9 cellular contexts compared by ENCODE assay signal in genomic region chr7:101952355-101953247, GRCh38.
DNase-seq lines count a peak whose midpoint lies in the region; ATAC-seq and TF ChIP-seq lines count a peak whose summit lies in the region.
"Had no signal": no experiment of that assay in that cellular context is flagged by ENCODE, and none has a peak within 500 bp of the region (broad histone marks: within the 10 kb centered on the region; RNA-seq: fewer than 3 reads in every experiment).

No MANE protein-coding gene starts in this region.

- TF ChIP-seq CTCF in AG09309 (IDR thresholded peaks at IDR 0.05; ENCODE audit: control insufficient read depth, insufficient read depth, low read depth, low read length, missing control alignments) (no peak), choroid plexus epithelial cell (conservative IDR thresholded peaks at IDR 0.05; ENCODE audit: low read depth, low read length) (no peak), lower leg skin (IDR thresholded peaks at IDR 0.05) (no peak)

- no peak overlapping the region for H3K4me3 ChIP-seq in AG09309 (ENCODE audit: control insufficient read depth, low read depth, low read length)
- no peak overlapping the region for H3K4me3 ChIP-seq in choroid plexus epithelial cell (ENCODE audit: low read depth, low read length)
- no peak overlapping the region for H3K4me3 ChIP-seq in naive thymus-derived CD4-positive, alpha-beta T cell (ENCODE audit: low read length)
- no peak overlapping the region for H3K4me3 ChIP-seq in lower leg skin (ENCODE audit: low read depth, poor library complexity, severe bottlenecking)

- H3K9me3 ChIP-seq in naive thymus-derived CD4-positive, alpha-beta T cell (ENCODE audit: control insufficient read depth in 2 of 3, low read length in 3 of 3) = no peaks in the 10 kb centered on the region

- no peak overlapping the region for H3K4me3 Mint-ChIP-seq in naive thymus-derived CD4-positive, alpha-beta T cell

- no peaks in the 10 kb centered on the region for H3K36me3 ChIP-seq in naive thymus-derived CD4-positive, alpha-beta T cell (ENCODE audit: control insufficient read depth in 2 of 3, insufficient read depth in 3 of 3, low read length in 3 of 3)

- H3K9me3 Mint-ChIP-seq in naive thymus-derived CD4-positive, alpha-beta T cell = no peaks in the 10 kb centered on the region

- ATAC-seq in naive thymus-derived CD4-positive, alpha-beta T cell = peak; percentile 41
- ATAC-seq in GM19324 (IDR thresholded peaks at IDR 0.05; ENCODE audit: low FRiP score, unreplicated experiment) (no peak), GM21576 (IDR thresholded peaks at IDR 0.05; ENCODE audit: unreplicated experiment) (no peak)

- DNase-seq in AG09309 (ENCODE audit: low read depth) (peak; percentile 77), LHCN-M2 (ENCODE audit: low read depth) (peak; percentile 49), choroid plexus epithelial cell (ENCODE audit: low read depth) (peak; percentile 67), HuH-7 (ENCODE audit: low spot score) (no peak), lower leg skin (ENCODE audit: low spot score in 2 of 2) (no peak)
- DNase-seq in naive thymus-derived CD4-positive, alpha-beta T cell = no peak

- H3K4me1 ChIP-seq in naive thymus-derived CD4-positive, alpha-beta T cell (ENCODE audit: control insufficient read depth in 2 of 2, insufficient read depth in 2 of 2, low read length in 2 of 2) = no peaks in the 10 kb centered on the region

- CTCF ChIA-PET in naive thymus-derived CD4-positive, alpha-beta T cell (lab: Charles Lee) = no interaction called here

- H3K27ac Mint-ChIP-seq in naive thymus-derived CD4-positive, alpha-beta T cell = no peak overlapping the region

- H3K36me3 Mint-ChIP-seq in naive thymus-derived CD4-positive, alpha-beta T cell = peaks cover 0 to 10% (median 0%) of the 10 kb centered on the region in 5 donors

- POLR2A ChIA-PET in naive thymus-derived CD4-positive, alpha-beta T cell (lab: Charles Lee) = no interaction called here

- no peaks in the 10 kb centered on the region for H3K27me3 Mint-ChIP-seq in naive thymus-derived CD4-positive, alpha-beta T cell

- no peak overlapping the region for H3K27ac ChIP-seq in naive thymus-derived CD4-positive, alpha-beta T cell (ENCODE audit: low read depth, low read length)
- H3K27ac ChIP-seq: parathyroid adenoma had no signal

- WGBS in lower leg skin, 2 donors = 85 to 88% methylated on average over 29 of the region's 29 CpGs

- no peak for TF ChIP-seq POLR2A in lower leg skin (IDR thresholded peaks at IDR 0.05)

- peaks cover 10 to 20% (median 14%) of the 10 kb centered on the region in 7 donors for H3K4me1 Mint-ChIP-seq in naive thymus-derived CD4-positive, alpha-beta T cell

- no peaks in the 10 kb centered on the region for H3K27me3 ChIP-seq in naive thymus-derived CD4-positive, alpha-beta T cell (ENCODE audit: control insufficient read depth in 2 of 2, insufficient read depth in 2 of 2, low read length in 2 of 2)

- intact Hi-C loops in naive thymus-derived CD4-positive, alpha-beta T cell (cut with micrococcal nuclease) = no loop called here
- intact Hi-C loops in lower leg skin (cut with DNase I; ENCODE audit: low total_unique reads) = no loop called here

Comparison
In these comparisons a context has a peak if more than half of its experiments do, and no peak if none do; other contexts are left out.
1. DNase-seq: peak in AG09309 (single experiment), LHCN-M2 (single experiment) and choroid plexus epithelial cell (single experiment); none in naive thymus-derived CD4-positive, alpha-beta T cell (0 of 9), HuH-7 (single experiment) and lower leg skin (0 of 2).